22 cellular contexts compared by ENCODE assay signal in genomic region chr1:87620807-87621206, GRCh38.
"Had no signal": no experiment of that assay in that cellular context is flagged by ENCODE, and none has a peak within 500 bp of the region (broad histone marks: within the 10 kb centered on the region; RNA-seq: fewer than 3 reads in every experiment).

No MANE protein-coding gene starts in this region.

- H3K4me3 ChIP-seq: colonic mucosa, esophagus muscularis mucosa, gastroesophageal sphincter, heart left ventricle, hepatocyte, left lung, lower lobe of right lung, mucosa of descending colon had no signal

- DNase-seq: colonic mucosa; cortex of kidney; effector CD4-positive, alpha-beta T cell; effector memory CD4-positive, alpha-beta T cell; foreskin keratinocyte; heart left ventricle; hypothalamus; immature natural killer cell; left cardiac atrium; left lung; left ventricle myocardium superior; lower lobe of right lung; mesenchymal stem cell; mucosa of descending colon; naive B cell had no signal

- H3K4me2 ChIP-seq: hepatocyte had no signal

- FAIRE-seq: endothelial cell of umbilical vein, frontal cortex, islet of Langerhans, keratinocyte had no signal

- H2AFZ ChIP-seq: hepatocyte had no signal

- H3K27me3 ChIP-seq: colonic mucosa, esophagus muscularis mucosa, foreskin keratinocyte, gastroesophageal sphincter, heart left ventricle, hepatocyte, left lung had no signal

- H3K4me1 ChIP-seq: colonic mucosa, foreskin keratinocyte, heart left ventricle, left lung, lower lobe of right lung had no signal

- ATAC-seq: foreskin keratinocyte, gastroesophageal sphincter, heart left ventricle, left cardiac atrium, left lung, left ventricle myocardium superior, lower lobe of right lung, mucosa of descending colon had no signal

- H3K36me3 ChIP-seq: colonic mucosa, esophagus muscularis mucosa, gastroesophageal sphincter, heart left ventricle, left lung, lower lobe of right lung had no signal

- H3K9me3 ChIP-seq: colonic mucosa, lower lobe of right lung, mucosa of descending colon had no signal

- H3K79me2 ChIP-seq: hepatocyte had no signal

- H3K27ac ChIP-seq: colonic mucosa, esophagus muscularis mucosa, foreskin keratinocyte, gastroesophageal sphincter, heart left ventricle, hepatocyte, left lung, lower lobe of right lung had no signal
